Comparison of ENCODE assay signal across 2 cellular contexts in the genomic region with DNA sequence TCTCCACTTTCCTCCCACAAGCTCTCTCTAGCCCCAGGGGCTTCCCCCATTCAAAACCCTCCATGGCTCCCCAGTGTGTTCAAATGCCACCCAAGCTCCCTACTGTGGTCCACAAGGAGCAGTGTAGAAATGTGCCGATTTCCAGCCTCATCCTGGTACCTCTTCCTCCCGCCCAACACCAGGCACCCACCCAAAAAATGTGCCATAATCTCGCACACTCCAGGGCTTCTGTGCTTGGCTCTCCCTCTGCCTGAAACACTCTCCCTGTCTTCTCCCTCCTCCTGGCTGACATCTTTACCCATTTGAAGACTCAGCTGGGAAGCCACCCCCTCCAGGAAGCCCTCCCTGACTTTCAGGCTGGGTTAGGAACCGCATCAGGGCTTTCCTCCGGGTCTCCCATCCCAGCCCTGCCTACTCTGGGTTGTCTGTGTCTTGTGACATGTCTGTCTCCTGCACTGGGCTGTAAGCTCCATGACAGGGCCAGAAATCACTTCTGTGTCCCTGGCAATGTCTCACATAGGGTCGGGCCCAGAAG.
TF ChIP-seq lines count a peak whose summit lies in the region.

No MANE protein-coding gene starts in this region.

TF ChIP-seq in IMR-90, 13 proteins besides CTCF, POLR2A, EP300 and RAD21:
- TF ChIP-seq NFE2L2 (IDR thresholded peaks at IDR 0.05; ENCODE audit: low read depth, low read length): no peak
- no peak for TF ChIP-seq SMC3 (IDR thresholded peaks at IDR 0.05; ENCODE audit: low read depth, low read length)
- TF ChIP-seq BHLHE40 (IDR thresholded peaks at IDR 0.05; ENCODE audit: low read depth, low read length): no peak
- TF ChIP-seq, protein P1, sequence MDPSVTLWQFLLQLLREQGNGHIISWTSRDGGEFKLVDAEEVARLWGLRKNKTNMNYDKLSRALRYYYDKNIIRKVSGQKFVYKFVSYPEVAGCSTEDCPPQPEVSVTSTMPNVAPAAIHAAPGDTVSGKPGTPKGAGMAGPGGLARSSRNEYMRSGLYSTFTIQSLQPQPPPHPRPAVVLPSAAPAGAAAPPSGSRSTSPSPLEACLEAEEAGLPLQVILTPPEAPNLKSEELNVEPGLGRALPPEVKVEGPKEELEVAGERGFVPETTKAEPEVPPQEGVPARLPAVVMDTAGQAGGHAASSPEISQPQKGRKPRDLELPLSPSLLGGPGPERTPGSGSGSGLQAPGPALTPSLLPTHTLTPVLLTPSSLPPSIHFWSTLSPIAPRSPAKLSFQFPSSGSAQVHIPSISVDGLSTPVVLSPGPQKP (IDR thresholded peaks at IDR 0.05; ENCODE audit: borderline replicate concordance, low read depth, low read length): no peak
- no peak for TF ChIP-seq MAFK (IDR thresholded peaks at IDR 0.05; ENCODE audit: low read depth, low read length)

TF ChIP-seq in GM12878, 131 proteins besides CTCF, POLR2A, EP300 and RAD21:
- TF ChIP-seq, protein P2, sequence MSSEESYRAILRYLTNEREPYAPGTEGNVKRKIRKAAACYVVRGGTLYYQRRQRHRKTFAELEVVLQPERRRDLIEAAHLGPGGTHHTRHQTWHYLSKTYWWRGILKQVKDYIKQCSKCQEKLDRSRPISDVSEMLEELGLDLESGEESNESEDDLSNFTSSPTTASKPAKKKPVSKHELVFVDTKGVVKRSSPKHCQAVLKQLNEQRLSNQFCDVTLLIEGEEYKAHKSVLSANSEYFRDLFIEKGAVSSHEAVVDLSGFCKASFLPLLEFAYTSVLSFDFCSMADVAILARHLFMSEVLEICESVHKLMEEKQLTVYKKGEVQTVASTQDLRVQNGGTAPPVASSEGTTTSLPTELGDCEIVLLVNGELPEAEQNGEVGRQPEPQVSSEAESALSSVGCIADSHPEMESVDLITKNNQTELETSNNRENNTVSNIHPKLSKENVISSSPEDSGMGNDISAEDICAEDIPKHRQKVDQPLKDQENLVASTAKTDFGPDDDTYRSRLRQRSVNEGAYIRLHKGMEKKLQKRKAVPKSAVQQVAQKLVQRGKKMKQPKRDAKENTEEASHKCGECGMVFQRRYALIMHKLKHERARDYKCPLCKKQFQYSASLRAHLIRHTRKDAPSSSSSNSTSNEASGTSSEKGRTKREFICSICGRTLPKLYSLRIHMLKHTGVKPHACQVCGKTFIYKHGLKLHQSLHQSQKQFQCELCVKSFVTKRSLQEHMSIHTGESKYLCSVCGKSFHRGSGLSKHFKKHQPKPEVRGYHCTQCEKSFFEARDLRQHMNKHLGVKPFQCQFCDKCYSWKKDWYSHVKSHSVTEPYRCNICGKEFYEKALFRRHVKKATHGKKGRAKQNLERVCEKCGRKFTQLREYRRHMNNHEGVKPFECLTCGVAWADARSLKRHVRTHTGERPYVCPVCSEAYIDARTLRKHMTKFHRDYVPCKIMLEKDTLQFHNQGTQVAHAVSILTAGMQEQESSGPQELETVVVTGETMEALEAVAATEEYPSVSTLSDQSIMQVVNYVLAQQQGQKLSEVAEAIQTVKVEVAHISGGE (CRISPR knock-in tag; IDR thresholded peaks at IDR 0.05): no peak
TF ChIP-seq in GM12878: peak in this region for 0.
